In the genomic region with DNA sequence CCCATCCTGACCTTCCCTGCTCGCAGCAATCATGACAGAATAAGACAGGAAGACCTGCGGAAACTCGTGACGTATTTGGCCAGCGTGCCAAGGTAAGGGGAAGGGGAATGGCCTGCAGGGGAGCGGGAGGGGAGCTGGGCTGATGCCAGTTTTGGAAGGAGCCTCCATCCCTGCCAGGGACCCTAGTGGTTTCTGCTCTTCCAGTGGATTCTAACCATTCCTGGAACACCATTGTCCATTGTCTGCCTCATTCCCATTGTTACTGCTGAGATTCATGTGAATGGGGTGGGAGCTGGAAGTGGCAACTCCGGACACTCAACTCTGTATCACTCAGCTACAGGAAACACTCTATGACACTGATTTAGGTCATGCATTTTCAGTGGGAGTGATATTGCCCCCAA, we compare ENCODE assay signal across 21 cellular contexts.
"Had no signal": no experiment of that assay in that cellular context is flagged by ENCODE, and none has a peak within 500 bp of the region (broad histone marks: within the 10 kb centered on the region; RNA-seq: fewer than 3 reads in every experiment).

No MANE protein-coding gene starts in this region.

- H3K27me3 Mint-ChIP-seq: brain, progenitor cell of endocrine pancreas had no signal

- H3K36me3 ChIP-seq: esophagus squamous epithelium, sigmoid colon, suprapubic skin had no signal

- H3K4me1 Mint-ChIP-seq: activated CD4-positive, alpha-beta T cell treated with anti-CD3 and anti-CD28 coated beads, Interleukin-2, amount 10 ng/mL, durations not matched to agents 7 days and 5 days; central memory CD8-positive, alpha-beta T cell; memory B cell; natural killer cell had no signal

- H3K27me3 ChIP-seq: esophagus squamous epithelium, sigmoid colon, suprapubic skin had no signal

- ATAC-seq: left colon; natural killer cell; stimulated activated naive CD8-positive, alpha-beta T cell treated with anti-CD3 and anti-CD28 coated beads, Interleukin-15, Interleukin-2, amounts not matched to agents 100 U/mL and 50 U/mL, for 24 hours had no signal

- H3K9me3 ChIP-seq: esophagus squamous epithelium, sigmoid colon, suprapubic skin had no signal

- H3K27ac Mint-ChIP-seq: activated CD4-positive, alpha-beta T cell treated with anti-CD3 and anti-CD28 coated beads, Interleukin-2, amount 10 ng/mL, durations not matched to agents 7 days and 5 days; activated naive CD8-positive, alpha-beta T cell; brain; memory B cell; natural killer cell; progenitor cell of endocrine pancreas had no signal

- H3K4me3 ChIP-seq: esophagus squamous epithelium, sigmoid colon, SK-N-MC, suprapubic skin had no signal

- H3K27ac ChIP-seq: sigmoid colon, SK-N-MC, suprapubic skin had no signal

- H3K4me3 Mint-ChIP-seq: activated CD4-positive, alpha-beta T cell treated with anti-CD3 and anti-CD28 coated beads, Interleukin-2, amount 10 ng/mL, durations not matched to agents 7 days and 5 days; activated naive CD8-positive, alpha-beta T cell; brain; central memory CD8-positive, alpha-beta T cell; memory B cell; natural killer cell had no signal

- H3K4me1 ChIP-seq: esophagus squamous epithelium, sigmoid colon, suprapubic skin had no signal

- H3K36me3 Mint-ChIP-seq: activated naive CD8-positive, alpha-beta T cell; memory B cell; natural killer cell had no signal

- H3K9me3 Mint-ChIP-seq: activated CD4-positive, alpha-beta T cell treated with anti-CD3 and anti-CD28 coated beads, Interleukin-2, amount 10 ng/mL, durations not matched to agents 7 days and 5 days; central memory CD8-positive, alpha-beta T cell; memory B cell had no signal

- DNase-seq: activated CD4-positive, alpha-beta T cell treated with anti-CD3 and anti-CD28 coated beads, Interleukin-2, amount 10 ng/mL, durations not matched to agents 7 days and 5 days; activated CD8-positive, alpha-beta memory T cell treated with anti-CD3 and anti-CD28 coated beads for 24 hours; activated gamma-delta T cell treated with Interleukin-2 at 50 U/mL for 16 hours; amygdala; cortex of kidney; esophagus squamous epithelium; head of caudate nucleus; left colon; natural killer cell; sigmoid colon; stimulated activated CD4-positive, alpha-beta T cell treated with anti-CD3 and anti-CD28 coated beads, Interleukin-2, amount 100 ng/mL, for 48 hours; stimulated activated naive CD8-positive, alpha-beta T cell treated with anti-CD3 and anti-CD28 coated beads, Interleukin-15, Interleukin-2, amounts not matched to agents 100 U/mL and 50 U/mL, for 24 hours; T-helper 9 cell; trophoblast cell had no signal
